1 cellular context compared by ENCODE assay signal in the genomic region with DNA sequence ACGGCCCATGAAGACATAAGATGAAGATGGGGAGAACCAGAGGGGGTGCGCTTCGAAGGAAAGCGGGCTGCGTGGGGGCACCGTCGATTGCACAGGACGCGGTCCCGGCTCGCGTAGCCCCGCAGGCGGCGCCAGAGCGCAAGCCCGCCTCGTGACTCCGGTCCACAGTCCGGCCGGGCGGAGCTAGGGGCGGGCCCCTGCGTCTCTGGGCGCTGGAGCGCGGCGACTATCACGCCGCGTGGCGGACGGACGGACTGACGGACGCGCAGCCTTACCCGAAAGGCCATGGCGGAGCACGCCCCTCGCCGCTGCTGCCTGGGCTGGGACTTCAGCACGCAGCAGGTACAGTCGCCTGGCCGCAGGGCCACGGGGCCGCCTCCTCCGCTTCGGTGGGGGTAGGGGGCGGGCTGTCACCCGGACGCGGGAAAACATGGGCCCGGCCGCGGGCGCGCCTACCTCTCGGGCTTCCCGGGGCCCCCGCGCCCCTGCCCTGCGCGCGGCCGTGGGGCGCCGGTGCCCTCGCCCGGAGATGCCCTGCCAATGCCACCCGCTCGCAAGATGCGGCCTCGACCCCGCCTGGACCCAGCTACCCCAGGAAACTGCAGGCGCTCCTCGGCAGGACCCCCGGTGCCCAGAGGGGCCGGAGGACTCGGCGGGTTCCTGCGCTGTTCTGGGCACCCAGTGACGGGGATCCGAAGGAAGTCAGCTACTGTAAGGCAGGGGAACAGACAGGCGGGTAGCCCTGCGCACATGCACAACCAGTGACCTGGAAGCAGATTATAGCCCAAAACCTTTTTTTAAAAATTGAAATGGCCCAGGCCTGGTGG.
TF ChIP-seq lines count a peak whose summit lies in the region.

A gene (plus strand): TSS at position 202 of the 827 bp plus-strand sequence. CDS start 84 bp downstream, at position 286.

TF ChIP-seq in endothelial cell of umbilical vein, 7 proteins besides CTCF, POLR2A, EP300 and RAD21:
- TF ChIP-seq, protein P1, sequence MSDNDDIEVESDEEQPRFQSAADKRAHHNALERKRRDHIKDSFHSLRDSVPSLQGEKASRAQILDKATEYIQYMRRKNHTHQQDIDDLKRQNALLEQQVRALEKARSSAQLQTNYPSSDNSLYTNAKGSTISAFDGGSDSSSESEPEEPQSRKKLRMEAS (IDR thresholded peaks at IDR 0.05; ENCODE audit: insufficient read depth, insufficient read length) = no peak
- TF ChIP-seq MYC (IDR thresholded peaks at IDR 0.05; ENCODE audit: low read depth, low read length) (peak; percentile 40), POLR2AphosphoS5 (IDR thresholded peaks at IDR 0.05; ENCODE audit: insufficient read depth, low read depth, low read length) (peak; percentile 51)
